15 cellular contexts compared by ENCODE assay signal in genomic region chr17:19460695-19461094, GRCh38. TPM values are rescaled to one million over a fixed set of nuclear protein-coding genes. Genes with fewer than 3 reads are reported as not detected.
DNase-seq lines count a peak whose midpoint lies in the region; ATAC-seq and TF ChIP-seq lines count a peak whose summit lies in the region.
"Had no signal": no experiment of that assay in that cellular context is flagged by ENCODE, and none has a peak within 500 bp of the region (broad histone marks: within the 10 kb centered on the region; RNA-seq: fewer than 3 reads in every experiment).

No MANE protein-coding gene starts in this region.

- H3K4me3 ChIP-seq in SJCRH30 (no peak overlapping the region), smooth muscle cell (no peak overlapping the region)
- H3K4me3 ChIP-seq: ovary had no signal

- no peaks in the 10 kb centered on the region for H3K9me3 ChIP-seq in ES-I3 (ENCODE audit: control insufficient read depth, insufficient read depth, low read length)
- no peaks in the 10 kb centered on the region for H3K9me3 ChIP-seq in SJCRH30 (replicated peaks)
- H3K9me3 ChIP-seq in smooth muscle cell (replicated peaks; ENCODE audit: low read depth) = no peaks in the 10 kb centered on the region
- H3K9me3 ChIP-seq: ovary had no signal

- no peak overlapping the region for H2AFZ ChIP-seq in smooth muscle cell (ENCODE audit: low read depth)

- WGBS in smooth muscle cell (ENCODE audit: low lambda C conversion rate) = 76% methylated on average over 3 of the region's 3 CpGs

- DNase-seq in SJCRH30 = peak; percentile 73 to 85
- peak; percentile 83 for DNase-seq in globus pallidus (ENCODE audit: low spot score)
- DNase-seq in pons (ENCODE audit: low spot score) = peak; percentile 86
- DNase-seq in smooth muscle cell (lab: John Stamatoyannopoulos, UW; ENCODE audit: unreplicated experiment) = no peak
- no peak for DNase-seq in UCSD-AML1 (lab: John Stamatoyannopoulos, UW; ENCODE audit: unreplicated experiment)
- DNase-seq in OCI-M2 (lab: John Stamatoyannopoulos, UW; ENCODE audit: unreplicated experiment) = no peak
- DNase-seq: activated CD8-positive, alpha-beta memory T cell treated with anti-CD3 and anti-CD28 coated beads, Interleukin-2, amount 10 ng/mL, durations not matched to agents 7 days and 5 days; foreskin keratinocyte; ovary; stimulated activated CD4-positive, alpha-beta T cell treated with anti-CD3 and anti-CD28 coated beads, Interleukin-2, amount 100 ng/mL, for 24 hours; stimulated activated naive B cell treated with anti-CD40 and anti-IgM and Interleukin-4, amounts not matched to agents 10 μg/mL and 1 μg/mL and 100 μg/mL, for 72 hours had no signal

- no peaks in the 10 kb centered on the region for H4K20me1 ChIP-seq in smooth muscle cell (ENCODE audit: low read depth)

- H3K27ac ChIP-seq in SJCRH30 (peak overlapping the region; percentile 40), smooth muscle cell (ENCODE audit: low read depth) (no peak overlapping the region)
- H3K27ac ChIP-seq: foreskin keratinocyte, ovary, RWPE1 had no signal

- no peaks in the 10 kb centered on the region for H3K36me3 ChIP-seq in ES-I3 (ENCODE audit: insufficient read depth, low read length)
- H3K36me3 ChIP-seq in SJCRH30 = no peaks in the 10 kb centered on the region
- no peaks in the 10 kb centered on the region for H3K36me3 ChIP-seq in smooth muscle cell (ENCODE audit: low read depth)
- H3K36me3 ChIP-seq: ovary had no signal

- TF ChIP-seq CTCF in smooth muscle cell (IDR thresholded peaks at IDR 0.05; ENCODE audit: borderline replicate concordance, insufficient read depth, poor library complexity, severe bottlenecking) = no peak

- no peak overlapping the region for H3K4me2 ChIP-seq in smooth muscle cell

- H3K9ac ChIP-seq in ES-I3 (ENCODE audit: low read depth, low read length) = peak overlapping the region; percentile 7; the same call in 1 of the 2 replicates
- H3K9ac ChIP-seq in smooth muscle cell (ENCODE audit: low read depth) = no peak overlapping the region

- H3K27me3 ChIP-seq in SJCRH30 (no peaks in the 10 kb centered on the region), smooth muscle cell (ENCODE audit: low read depth) (no peaks in the 10 kb centered on the region)
- H3K27me3 ChIP-seq: ovary had no signal

- H3K4me1 ChIP-seq in ES-I3 (ENCODE audit: insufficient read depth, low read length) (peaks cover 54% of the 10 kb centered on the region), SJCRH30 (peaks cover 24% of the 10 kb centered on the region), smooth muscle cell (ENCODE audit: low read depth) (peaks cover 38% of the 10 kb centered on the region)
- H3K4me1 ChIP-seq: foreskin keratinocyte had no signal

- no peaks in the 10 kb centered on the region for H3F3A ChIP-seq in smooth muscle cell (ENCODE audit: low read depth)

- no peaks in the 10 kb centered on the region for H3K79me2 ChIP-seq in smooth muscle cell (ENCODE audit: low read depth)

- no peak for ATAC-seq in esophagus mucosa
- ATAC-seq: activated CD8-positive, alpha-beta memory T cell treated with anti-CD3 and anti-CD28 coated beads, Interleukin-2, amount 10 ng/mL, durations not matched to agents 7 days and 5 days; CD8-positive, alpha-beta T cell; foreskin keratinocyte; stimulated activated naive B cell treated with anti-CD40 and anti-IgM and Interleukin-4, amounts not matched to agents 10 μg/mL and 1 μg/mL and 100 μg/mL, for 72 hours had no signal

RNA-seq across cellular contexts. Expression of gene RNF112, which starts 49.7 kb away (rescaled TPM):
- total RNA-seq in SJCRH30 (2014; rRNA removed; shearing (Covaris generic)) = 1.2 and 2.4 TPM in 2 replicates
- total RNA-seq in smooth muscle cell = 4.6 and 7.4 TPM in 2 replicates
- polyA plus RNA-seq in smooth muscle cell = 3.5 and 7.2 TPM in 2 replicates
- total RNA-seq in esophagus mucosa = 1.1 TPM

Comparison
In these comparisons a context has a peak if more than half of its experiments do, and no peak if none do; other contexts are left out.
1. DNase-seq: peak in SJCRH30 (2 of 2), globus pallidus (single experiment) and pons (single experiment); none in smooth muscle cell (single experiment), UCSD-AML1 (single experiment) and OCI-M2 (single experiment).